ENCODE assay signal across 9 cellular contexts in genomic region chr3:98003306-98003969, GRCh38. TPM values are rescaled to one million over a fixed set of nuclear protein-coding genes. Genes with fewer than 3 reads are reported as not detected.
DNase-seq lines count a peak whose midpoint lies in the region; ATAC-seq, FAIRE-seq and TF ChIP-seq lines count a peak whose summit lies in the region.
"Had no signal": no experiment of that assay in that cellular context is flagged by ENCODE, and none has a peak within 500 bp of the region (broad histone marks: within the 10 kb centered on the region; RNA-seq: fewer than 3 reads in every experiment).

No MANE protein-coding gene starts in this region.

- no peaks in the 10 kb centered on the region for H3K36me3 Mint-ChIP-seq in CD4-positive, alpha-beta memory T cell

- peaks cover 9 to 23% (median 18%) of the 10 kb centered on the region in 4 donors for H3K4me1 Mint-ChIP-seq in CD4-positive, alpha-beta memory T cell

- H3K9me3 Mint-ChIP-seq in CD4-positive, alpha-beta memory T cell, result peaks cover 0 to 3% (median 0%) of the 10 kb centered on the region in 8 donors

- H3K4me3 Mint-ChIP-seq in CD4-positive, alpha-beta memory T cell, result peak overlapping the region in 5 of 8 donors; percentile 7 to 73 (median 33)

- POLR2A ChIA-PET in CD4-positive, alpha-beta memory T cell (lab: Charles Lee; ENCODE audit: partially characterized antibody), result no interaction called here

- DNase-seq in CD4-positive, alpha-beta memory T cell, result peak in 2 of 5 donors; percentile 8 to 28
- DNase-seq in NCI-H69 (lab: John Stamatoyannopoulos, UW) (peak; percentile 28), H54 (ENCODE audit: insufficient read length, low spot score) (no peak), posterior vena cava (ENCODE audit: low spot score) (no peak), frontal cortex (ENCODE audit: low spot score in 2 of 2) (no peak)
- no peak for DNase-seq in stimulated activated CD4-positive, alpha-beta T cell treated with anti-CD3 and anti-CD28 coated beads, Interleukin-4, amount 100 ng/mL, for 4 hours

- CTCF ChIA-PET in CD4-positive, alpha-beta memory T cell (lab: Charles Lee; ENCODE audit: partially characterized antibody), result interaction anchor here (0.8 to 1.0 kb wide), 2 partner anchors 10 to 19 kb away, joined by 3 to 4 read pairs; no protein-coding TSS in a partner anchor

- H3K27me3 ChIP-seq in CD4-positive, alpha-beta memory T cell (ENCODE audit: insufficient read depth, low read length), result no peaks in the 10 kb centered on the region

- intact Hi-C loops in CD4-positive, alpha-beta memory T cell (cut with micrococcal nuclease), result no loop called here
- intact Hi-C loops in posterior vena cava (cut with DNase I), result no loop called here

- H3K4me3 ChIP-seq in CD4-positive, alpha-beta memory T cell (ENCODE audit: low read length in 2 of 2), result no peak overlapping the region
- H3K4me3 ChIP-seq: prostate gland had no signal

- no peak overlapping the region for H3K27ac ChIP-seq in CD4-positive, alpha-beta memory T cell (ENCODE audit: low read depth, low read length)
- H3K27ac ChIP-seq: prostate gland had no signal

- H3K27me3 Mint-ChIP-seq in CD4-positive, alpha-beta memory T cell, result no peaks in the 10 kb centered on the region

- TF ChIP-seq POLR2A in H54 (IDR thresholded peaks at IDR 0.05; ENCODE audit: low read depth, low read length), result no peak

- H3K27ac Mint-ChIP-seq in CD4-positive, alpha-beta memory T cell, result peak overlapping the region in 5 of 7 donors; percentile 10 to 90 (median 49)

- ATAC-seq in GM18873 (IDR thresholded peaks at IDR 0.05; ENCODE audit: low FRiP score, unreplicated experiment) (peak; percentile 87), HG02763 (IDR thresholded peaks at IDR 0.05; ENCODE audit: unreplicated experiment) (peak; percentile 56)

- no peaks in the 10 kb centered on the region for H3K9me3 ChIP-seq in CD4-positive, alpha-beta memory T cell (ENCODE audit: control insufficient read depth in 1 of 2, low read length in 2 of 2)
- H3K9me3 ChIP-seq: prostate gland had no signal

- H3K36me3 ChIP-seq in CD4-positive, alpha-beta memory T cell (ENCODE audit: insufficient read depth, low read length), result no peaks in the 10 kb centered on the region
- H3K36me3 ChIP-seq: prostate gland had no signal

- H3K4me1 ChIP-seq in CD4-positive, alpha-beta memory T cell (ENCODE audit: insufficient read depth, low read length), result peaks cover 11% of the 10 kb centered on the region
- H3K4me1 ChIP-seq: prostate gland had no signal

- FAIRE-seq in H54 (lab: Jason Lieb, UNC) (no peak), frontal cortex (lab: Jason Lieb, UNC) (no peak)

RNA-seq across cellular contexts. Expression of gene RIOX2, which starts 31.2 kb away (rescaled TPM):
- total RNA-seq in CD4-positive, alpha-beta memory T cell, result 10 to 100 TPM; 32.2 to 35.5 TPM
- 10 to 100 TPM; 39.2 to 43.0 TPM for polyA plus RNA-seq in CD4-positive, alpha-beta memory T cell
- total RNA-seq in posterior vena cava (10 to 100 TPM; 17.1 to 20.0 TPM), frontal cortex (13.9 TPM)

RNA-seq across cellular contexts. Expression of gene GABRR3, which starts 31.7 kb away (rescaled TPM):
- under 1 TPM in 1 of 2 experiments, not detected in 1; 0.17 TPM for total RNA-seq in CD4-positive, alpha-beta memory T cell
- polyA plus RNA-seq in CD4-positive, alpha-beta memory T cell, result under 1 TPM in 1 of 2 donors, not detected in 1; 0.03 TPM
- not detected for total RNA-seq in posterior vena cava
- total RNA-seq in frontal cortex, result not detected
